Comparison of ENCODE assay signal across 8 cellular contexts in genomic region chr18:3454365-3455089, GRCh38. TPM values are rescaled to one million over a fixed set of nuclear protein-coding genes. Genes with fewer than 3 reads are reported as not detected.
DNase-seq lines count a peak whose midpoint lies in the region; ATAC-seq and TF ChIP-seq lines count a peak whose summit lies in the region.

No MANE protein-coding gene starts in this region.

- intact Hi-C loops in sigmoid colon (cut with DNase I), result loop anchor here (2.0 to 10.0 kb wide), 6 partner anchors 174 to 797 kb away; partner anchors contain the start of genes MYL12B and SMCHD1

- peaks cover 53% of the 10 kb centered on the region for H3K4me1 Mint-ChIP-seq in activated CD8-positive, alpha-beta T cell treated with anti-CD3 and anti-CD28 coated beads, Interleukin-2, amount 10 ng/mL, durations not matched to agents 7 days and 5 days (ENCODE audit: low read depth)
- peaks cover 16% of the 10 kb centered on the region for H3K4me1 Mint-ChIP-seq in glutamatergic neuron (ENCODE audit: low read depth, unreplicated experiment)

- peaks cover 0 to 55% (median 33%) of the 10 kb centered on the region in 4 donors for H3K4me1 ChIP-seq in sigmoid colon

- 1% methylated on average over 4 of the region's 4 CpGs for WGBS in sigmoid colon, 2 donors

- no peak for TF ChIP-seq POLR2A in sigmoid colon (IDR thresholded peaks at IDR 0.05)

- POLR2A ChIA-PET in activated CD8-positive, alpha-beta T cell treated with anti-CD3 and anti-CD28 coated beads, Interleukin-2, amount 10 ng/mL, durations not matched to agents 7 days and 5 days (lab: Charles Lee), result interaction anchor here (1.2 to 3.6 kb wide), 4 partner anchors 140 to 193 kb away, joined by 7 to 38 read pairs (median 9); partner anchors contain the start of gene MYL12B

- TF ChIP-seq EP300 in sigmoid colon (IDR thresholded peaks at IDR 0.05), result no peak

- peak overlapping the region; percentile 88 for H3K4me3 Mint-ChIP-seq in activated CD8-positive, alpha-beta T cell treated with anti-CD3 and anti-CD28 coated beads, Interleukin-2, amount 10 ng/mL, durations not matched to agents 7 days and 5 days
- peak overlapping the region; percentile 49 for H3K4me3 Mint-ChIP-seq in glutamatergic neuron (ENCODE audit: unreplicated experiment)

- H3K27ac ChIP-seq in sigmoid colon, result peak overlapping the region; percentile 97 to 100 (median 99)

- no peaks in the 10 kb centered on the region for H3K27me3 ChIP-seq in sigmoid colon

- H3K27ac Mint-ChIP-seq in activated CD8-positive, alpha-beta T cell treated with anti-CD3 and anti-CD28 coated beads, Interleukin-2, amount 10 ng/mL, durations not matched to agents 7 days and 5 days, result peak overlapping the region; percentile 90
- no peak overlapping the region for H3K27ac Mint-ChIP-seq in glutamatergic neuron (ENCODE audit: unreplicated experiment)

- ATAC-seq in activated CD8-positive, alpha-beta T cell treated with anti-CD3 and anti-CD28 coated beads, Interleukin-2, amount 10 ng/mL, durations not matched to agents 7 days and 5 days, result no peak
- no peak for ATAC-seq in GM19455 (IDR thresholded peaks at IDR 0.05; ENCODE audit: unreplicated experiment)

- H3K9me3 ChIP-seq in sigmoid colon, result no peaks in the 10 kb centered on the region

- CTCF ChIA-PET in activated CD8-positive, alpha-beta T cell treated with anti-CD3 and anti-CD28 coated beads, Interleukin-2, amount 10 ng/mL, durations not matched to agents 7 days and 5 days (lab: Charles Lee), result interaction anchor here (0.6 to 8.5 kb wide), 44 partner anchors 7 to 317 kb away, joined by 3 to 126 read pairs (median 5); no protein-coding TSS in a partner anchor

- peaks cover 22% of the 10 kb centered on the region for H3K36me3 Mint-ChIP-seq in activated CD8-positive, alpha-beta T cell treated with anti-CD3 and anti-CD28 coated beads, Interleukin-2, amount 10 ng/mL, durations not matched to agents 7 days and 5 days (ENCODE audit: low read depth)
- no peaks in the 10 kb centered on the region for H3K36me3 Mint-ChIP-seq in glutamatergic neuron (ENCODE audit: unreplicated experiment)

- TF ChIP-seq CTCF in AG09319 (IDR thresholded peaks at IDR 0.05; ENCODE audit: low read depth, low read length), result peak; percentile 71
- TF ChIP-seq CTCF in glutamatergic neuron (IDR thresholded peaks at IDR 0.05; ENCODE audit: partially characterized antibody, unreplicated experiment), result peak; percentile 67
- TF ChIP-seq CTCF in sigmoid colon (IDR thresholded peaks at IDR 0.05), result peak in 3 of 4 experiments; percentile 69 to 73 (median 71)

- no peaks in the 10 kb centered on the region for H3K9me3 Mint-ChIP-seq in activated CD8-positive, alpha-beta T cell treated with anti-CD3 and anti-CD28 coated beads, Interleukin-2, amount 10 ng/mL, durations not matched to agents 7 days and 5 days (ENCODE audit: insufficient read depth)
- H3K9me3 Mint-ChIP-seq in glutamatergic neuron (ENCODE audit: unreplicated experiment), result peaks cover 11% of the 10 kb centered on the region

- peaks cover 0 to 35% (median 24%) of the 10 kb centered on the region in 4 donors for H3K36me3 ChIP-seq in sigmoid colon

- peak overlapping the region in 3 of 4 donors; percentile 67 to 81 (median 74) for H3K4me3 ChIP-seq in sigmoid colon

- no peaks in the 10 kb centered on the region for H3K27me3 Mint-ChIP-seq in activated CD8-positive, alpha-beta T cell treated with anti-CD3 and anti-CD28 coated beads, Interleukin-2, amount 10 ng/mL, durations not matched to agents 7 days and 5 days (ENCODE audit: low read depth)
- peaks cover 10% of the 10 kb centered on the region for H3K27me3 Mint-ChIP-seq in glutamatergic neuron (ENCODE audit: unreplicated experiment)

- DNase-seq in AG09319 (ENCODE audit: extremely low read depth, low read depth), result no peak
- peak; percentile 38 for DNase-seq in GDM1 (lab: John Stamatoyannopoulos, UW)
- peak; percentile 44 for DNase-seq in NCI-H2196 treated with DMSO at 0.1 percent for 48 hours (lab: John Stamatoyannopoulos, UW; ENCODE audit: unreplicated experiment)
- DNase-seq in activated CD8-positive, alpha-beta T cell treated with anti-CD3 and anti-CD28 coated beads, Interleukin-2, amount 10 ng/mL, durations not matched to agents 7 days and 5 days, result peak; percentile 62
- DNase-seq in glutamatergic neuron, result no peak
- no peak for DNase-seq in sigmoid colon
- no peak for DNase-seq in putamen (ENCODE audit: low spot score)

RNA-seq across cellular contexts. Expression of gene TGIF1, which starts 4.6 kb away (rescaled TPM):
- total RNA-seq in activated CD8-positive, alpha-beta T cell treated with anti-CD3 and anti-CD28 coated beads, Interleukin-2, amount 10 ng/mL, durations not matched to agents 7 days and 5 days, result 1 to 10 TPM; 8.2 to 8.7 TPM
- total RNA-seq in glutamatergic neuron (ENCODE audit: unreplicated experiment) (17.1 TPM), sigmoid colon (10 to 100 TPM; 32.1 to 80.6 (median 50.6) TPM)
- polyA plus RNA-seq in sigmoid colon, result 10 to 100 TPM; 34.7 to 72.1 (median 40.9) TPM

Comparison
In these comparisons a context has a peak if more than half of its experiments do, and no peak if none do; other contexts are left out.
1. DNase-seq: peak in GDM1 (single experiment), NCI-H2196 treated with DMSO at 0.1 percent for 48 hours (single experiment) and activated CD8-positive, alpha-beta T cell treated with anti-CD3 and anti-CD28 coated beads, Interleukin-2, amount 10 ng/mL, durations not matched to agents 7 days and 5 days (single experiment); none in AG09319 (single experiment), glutamatergic neuron (single experiment), sigmoid colon (single experiment) and putamen (single experiment).
2. Peak in every context shown above with its lines, with median percentiles within 50 percentile points of each other: CTCF ChIP-seq.